ENCODE assay signal across 8 cellular contexts in genomic region chr11:78188809-78189724, GRCh38. TPM values are rescaled to one million over a fixed set of nuclear protein-coding genes. Genes with fewer than 3 reads are reported as not detected.
DNase-seq lines count a peak whose midpoint lies in the region; ATAC-seq and TF ChIP-seq lines count a peak whose summit lies in the region.

A gene with protein sequence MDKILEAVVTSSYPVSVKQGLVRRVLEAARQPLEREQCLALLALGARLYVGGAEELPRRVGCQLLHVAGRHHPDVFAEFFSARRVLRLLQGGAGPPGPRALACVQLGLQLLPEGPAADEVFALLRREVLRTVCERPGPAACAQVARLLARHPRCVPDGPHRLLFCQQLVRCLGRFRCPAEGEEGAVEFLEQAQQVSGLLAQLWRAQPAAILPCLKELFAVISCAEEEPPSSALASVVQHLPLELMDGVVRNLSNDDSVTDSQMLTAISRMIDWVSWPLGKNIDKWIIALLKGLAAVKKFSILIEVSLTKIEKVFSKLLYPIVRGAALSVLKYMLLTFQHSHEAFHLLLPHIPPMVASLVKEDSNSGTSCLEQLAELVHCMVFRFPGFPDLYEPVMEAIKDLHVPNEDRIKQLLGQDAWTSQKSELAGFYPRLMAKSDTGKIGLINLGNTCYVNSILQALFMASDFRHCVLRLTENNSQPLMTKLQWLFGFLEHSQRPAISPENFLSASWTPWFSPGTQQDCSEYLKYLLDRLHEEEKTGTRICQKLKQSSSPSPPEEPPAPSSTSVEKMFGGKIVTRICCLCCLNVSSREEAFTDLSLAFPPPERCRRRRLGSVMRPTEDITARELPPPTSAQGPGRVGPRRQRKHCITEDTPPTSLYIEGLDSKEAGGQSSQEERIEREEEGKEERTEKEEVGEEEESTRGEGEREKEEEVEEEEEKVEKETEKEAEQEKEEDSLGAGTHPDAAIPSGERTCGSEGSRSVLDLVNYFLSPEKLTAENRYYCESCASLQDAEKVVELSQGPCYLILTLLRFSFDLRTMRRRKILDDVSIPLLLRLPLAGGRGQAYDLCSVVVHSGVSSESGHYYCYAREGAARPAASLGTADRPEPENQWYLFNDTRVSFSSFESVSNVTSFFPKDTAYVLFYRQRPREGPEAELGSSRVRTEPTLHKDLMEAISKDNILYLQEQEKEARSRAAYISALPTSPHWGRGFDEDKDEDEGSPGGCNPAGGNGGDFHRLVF (plus strand): TSS chr11:78188919. CDS start chr11:78196246, 7,327 bp downstream.

- peak within 1 kb of the TSS; percentile 99 for H3K4me3 Mint-ChIP-seq in activated CD4-positive, alpha-beta T cell treated with anti-CD3 and anti-CD28 coated beads, Interleukin-2, amount 10 ng/mL, durations not matched to agents 24 days and 14 days
- H3K4me3 Mint-ChIP-seq in T-helper 2 cell treated with Interferon-gamma antibody and Interleukin-4, amounts not matched to agents 5 μg/mL and 100 μg/mL, for 36 hours = peak within 1 kb of the TSS; percentile 98
- peak within 1 kb of the TSS; percentile 93 for H3K4me3 Mint-ChIP-seq in glutamatergic neuron (ENCODE audit: unreplicated experiment)

- intact Hi-C loops in activated CD4-positive, alpha-beta T cell treated with anti-CD3 and anti-CD28 coated beads, Interleukin-2, amount 10 ng/mL, durations not matched to agents 24 days and 14 days (cut with micrococcal nuclease) = loop anchor here (1.0 to 5.0 kb wide), 12 partner anchors 14 to 552 kb away; partner anchors contain the start of genes AAMDC, ALG8, CLNS1A and GAB2
- intact Hi-C loops in sciatic nerve (cut with DNase I) = no loop called here

- peaks cover 59% of the 10 kb centered on the region for H3K4me1 Mint-ChIP-seq in activated CD4-positive, alpha-beta T cell treated with anti-CD3 and anti-CD28 coated beads, Interleukin-2, amount 10 ng/mL, durations not matched to agents 24 days and 14 days
- H3K4me1 Mint-ChIP-seq in T-helper 2 cell treated with Interferon-gamma antibody and Interleukin-4, amounts not matched to agents 5 μg/mL and 100 μg/mL, for 36 hours (ENCODE audit: low read depth) = peaks cover 44% of the 10 kb centered on the region
- H3K4me1 Mint-ChIP-seq in glutamatergic neuron (ENCODE audit: low read depth, unreplicated experiment) = peaks cover 28% of the 10 kb centered on the region

- DNase-seq in activated CD4-positive, alpha-beta T cell treated with anti-CD3 and anti-CD28 coated beads, Interleukin-2, amount 10 ng/mL, durations not matched to agents 24 days and 14 days = no peak
- no peak for DNase-seq in activated CD4-positive, alpha-beta T cell treated with anti-CD3 and anti-CD28 coated beads, Interleukin-2, amount 50 U/mL, for 48 hours
- DNase-seq in T-helper 2 cell treated with Interferon-gamma antibody and Interleukin-4, amounts not matched to agents 5 μg/mL and 100 μg/mL, for 36 hours (ENCODE audit: low spot score) = no peak
- no peak for DNase-seq in glutamatergic neuron
- peak; percentile 57 for DNase-seq in sciatic nerve (ENCODE audit: low spot score)
- DNase-seq in C1 segment of cervical spinal cord (lab: John Stamatoyannopoulos, UW) = no peak
- no peak for DNase-seq in foreskin melanocyte
- no peak for DNase-seq in NCI-H524 treated with DMSO at 0.1 percent for 48 hours (lab: John Stamatoyannopoulos, UW)

- H3K9me3 Mint-ChIP-seq in activated CD4-positive, alpha-beta T cell treated with anti-CD3 and anti-CD28 coated beads, Interleukin-2, amount 10 ng/mL, durations not matched to agents 24 days and 14 days = no peaks in the 10 kb centered on the region
- no peaks in the 10 kb centered on the region for H3K9me3 Mint-ChIP-seq in T-helper 2 cell treated with Interferon-gamma antibody and Interleukin-4, amounts not matched to agents 5 μg/mL and 100 μg/mL, for 36 hours
- H3K9me3 Mint-ChIP-seq in glutamatergic neuron (ENCODE audit: unreplicated experiment) = peaks cover 11% of the 10 kb centered on the region

- H3K36me3 Mint-ChIP-seq in activated CD4-positive, alpha-beta T cell treated with anti-CD3 and anti-CD28 coated beads, Interleukin-2, amount 10 ng/mL, durations not matched to agents 24 days and 14 days (ENCODE audit: low read depth) = peaks cover 23% of the 10 kb centered on the region
- peaks cover 17% of the 10 kb centered on the region for H3K36me3 Mint-ChIP-seq in T-helper 2 cell treated with Interferon-gamma antibody and Interleukin-4, amounts not matched to agents 5 μg/mL and 100 μg/mL, for 36 hours (ENCODE audit: low read depth)
- no peaks in the 10 kb centered on the region for H3K36me3 Mint-ChIP-seq in glutamatergic neuron (ENCODE audit: unreplicated experiment)

- peak within 1 kb of the TSS; percentile 99 for H3K27ac Mint-ChIP-seq in activated CD4-positive, alpha-beta T cell treated with anti-CD3 and anti-CD28 coated beads, Interleukin-2, amount 10 ng/mL, durations not matched to agents 24 days and 14 days
- peak within 1 kb of the TSS; percentile 94 for H3K27ac Mint-ChIP-seq in T-helper 2 cell treated with Interferon-gamma antibody and Interleukin-4, amounts not matched to agents 5 μg/mL and 100 μg/mL, for 36 hours
- H3K27ac Mint-ChIP-seq in glutamatergic neuron (ENCODE audit: unreplicated experiment) = peak within 1 kb of the TSS; percentile 70

- no peak for TF ChIP-seq CTCF in glutamatergic neuron (IDR thresholded peaks at IDR 0.05; ENCODE audit: partially characterized antibody, unreplicated experiment)

- no peak for ATAC-seq in sciatic nerve

- no peaks in the 10 kb centered on the region for H3K27me3 Mint-ChIP-seq in activated CD4-positive, alpha-beta T cell treated with anti-CD3 and anti-CD28 coated beads, Interleukin-2, amount 10 ng/mL, durations not matched to agents 24 days and 14 days
- no peaks in the 10 kb centered on the region for H3K27me3 Mint-ChIP-seq in T-helper 2 cell treated with Interferon-gamma antibody and Interleukin-4, amounts not matched to agents 5 μg/mL and 100 μg/mL, for 36 hours (ENCODE audit: low read depth)
- H3K27me3 Mint-ChIP-seq in glutamatergic neuron (ENCODE audit: unreplicated experiment) = peaks cover 15% of the 10 kb centered on the region

RNA-seq across cellular contexts. Expression of the gene that starts here (rescaled TPM):
- total RNA-seq in activated CD4-positive, alpha-beta T cell treated with anti-CD3 and anti-CD28 coated beads, Interleukin-2, amount 10 ng/mL, durations not matched to agents 24 days and 14 days = 10.4 and 13.1 TPM in 2 replicates
- total RNA-seq in glutamatergic neuron (ENCODE audit: unreplicated experiment) (34.2 TPM), sciatic nerve (11.5 TPM)
